In the genomic region with DNA sequence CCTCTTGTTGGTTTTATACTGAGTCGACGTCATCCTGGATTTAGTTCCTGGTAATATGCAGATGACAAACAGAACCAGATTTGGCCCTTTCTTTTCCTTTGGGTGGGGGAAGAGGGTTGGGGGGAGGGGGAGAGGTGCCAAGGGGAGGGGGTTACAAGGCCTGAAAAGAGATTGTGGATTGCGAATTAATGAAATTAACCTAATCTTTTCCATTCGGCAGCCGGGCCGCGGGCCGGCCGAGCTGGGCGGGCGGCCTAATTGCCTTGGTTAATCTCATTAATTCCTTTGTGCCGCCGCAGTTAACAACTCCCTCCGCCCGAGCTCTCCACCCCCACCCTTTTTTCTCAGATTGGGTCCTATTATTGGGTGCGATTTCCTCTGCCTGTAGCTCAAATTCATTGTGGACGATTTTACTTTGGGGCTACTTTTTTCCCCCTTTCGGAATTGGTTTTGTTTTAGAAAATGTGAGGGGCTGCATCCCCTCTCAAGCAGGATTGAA, we compare ENCODE assay signal across 10 cellular contexts. TPM values are rescaled to one million over a fixed set of nuclear protein-coding genes. Genes with fewer than 3 reads are reported as not detected.
A peak's percentile ranks its signal among the peaks of the same experiment; 100 is the strongest.
DNase-seq lines count a peak whose midpoint lies in the region; ATAC-seq and TF ChIP-seq lines count a peak whose summit lies in the region.
"Had no signal": no experiment of that assay in that cellular context is flagged by ENCODE, and none has a peak within 500 bp of the region (broad histone marks: within the 10 kb centered on the region; RNA-seq: fewer than 3 reads in every experiment).

No MANE protein-coding gene starts in this region.

- POLR2A ChIA-PET in MCF 10A (lab: Yijun Ruan, JAX) = no interaction called here

- no peaks in the 10 kb centered on the region for H3K36me3 Mint-ChIP-seq in activated naive CD4-positive, alpha-beta T cell treated with anti-CD3 and anti-CD28 coated beads for 36 hours (ENCODE audit: low read depth)
- H3K36me3 Mint-ChIP-seq in MCF 10A (ENCODE audit: insufficient read depth, unreplicated experiment) (no peaks in the 10 kb centered on the region), memory B cell (no peaks in the 10 kb centered on the region)

- H3K9me3 Mint-ChIP-seq in activated naive CD4-positive, alpha-beta T cell treated with anti-CD3 and anti-CD28 coated beads for 36 hours = no peaks in the 10 kb centered on the region
- H3K9me3 Mint-ChIP-seq in MCF 10A (ENCODE audit: unreplicated experiment) = no peaks in the 10 kb centered on the region
- peaks cover 3% of the 10 kb centered on the region for H3K9me3 Mint-ChIP-seq in memory B cell

- H3K27ac ChIP-seq in tibial artery = no peak overlapping the region

- CTCF ChIA-PET in activated naive CD4-positive, alpha-beta T cell treated with anti-CD3 and anti-CD28 coated beads for 36 hours (lab: Charles Lee) = no interaction called here
- CTCF ChIA-PET in MCF 10A (lab: Yijun Ruan, JAX) = no interaction called here

- ATAC-seq in memory B cell (ENCODE audit: low read depth) = no peak
- no peak for ATAC-seq in GM19467 (IDR thresholded peaks at IDR 0.05; ENCODE audit: unreplicated experiment)
- ATAC-seq in HG03039 (IDR thresholded peaks at IDR 0.05; ENCODE audit: unreplicated experiment) = no peak

- H3K4me1 ChIP-seq in tibial artery = peaks cover 0 to 26% (median 18%) of the 10 kb centered on the region in 4 donors

- H3K4me3 ChIP-seq in tibial artery = peak overlapping the region; percentile 51 to 56
- H3K4me3 ChIP-seq: mucosa of descending colon had no signal

- peaks cover 79% of the 10 kb centered on the region for H3K27me3 Mint-ChIP-seq in activated naive CD4-positive, alpha-beta T cell treated with anti-CD3 and anti-CD28 coated beads for 36 hours (ENCODE audit: low read depth)
- peaks cover 37% of the 10 kb centered on the region for H3K27me3 Mint-ChIP-seq in MCF 10A (ENCODE audit: insufficient read depth, unreplicated experiment)
- peaks cover 20% of the 10 kb centered on the region for H3K27me3 Mint-ChIP-seq in memory B cell

- peak overlapping the region; percentile 50 for H3K4me3 Mint-ChIP-seq in activated naive CD4-positive, alpha-beta T cell treated with anti-CD3 and anti-CD28 coated beads for 36 hours
- peak overlapping the region; percentile 59 for H3K4me3 Mint-ChIP-seq in MCF 10A (ENCODE audit: unreplicated experiment)
- peak overlapping the region; percentile 2 for H3K4me3 Mint-ChIP-seq in memory B cell

- H3K36me3 ChIP-seq in tibial artery = no peaks in the 10 kb centered on the region

- no peak for DNase-seq in activated naive CD4-positive, alpha-beta T cell treated with anti-CD3 and anti-CD28 coated beads for 36 hours
- DNase-seq in activated naive CD4-positive, alpha-beta T cell (lab: John Stamatoyannopoulos, UW) = no peak
- DNase-seq in MCF 10A (ENCODE audit: unreplicated experiment) (no peak), memory B cell (ENCODE audit: low spot score in 2 of 2) (no peak), tibial artery (no peak)
- no peak for DNase-seq in activated effector memory CD4-positive, alpha-beta T cell treated with anti-CD3 and anti-CD28 coated beads, Interleukin-2, amount 50 U/mL, for 16 hours

- H3K9me3 ChIP-seq in tibial artery = no peaks in the 10 kb centered on the region
- H3K9me3 ChIP-seq: mucosa of descending colon had no signal

- peaks cover 3 to 87% of the 10 kb centered on the region in 2 donors for H3K27me3 ChIP-seq in tibial artery

- intact Hi-C loops in activated naive CD4-positive, alpha-beta T cell treated with anti-CD3 and anti-CD28 coated beads for 36 hours (cut with micrococcal nuclease) = loop anchor here (10.0 kb wide), 1 partner anchor 425 kb away; no protein-coding TSS in a partner anchor
- intact Hi-C loops in MCF 10A (cut with micrococcal nuclease) (no loop called here), tibial artery (cut with DNase I; ENCODE audit: low total_unique reads) (no loop called here)

- TF ChIP-seq CTCF in MCF 10A (IDR thresholded peaks at IDR 0.05; ENCODE audit: unreplicated experiment) (no peak), tibial artery (IDR thresholded peaks at IDR 0.05) (no peak)

- H3K27ac Mint-ChIP-seq in activated naive CD4-positive, alpha-beta T cell treated with anti-CD3 and anti-CD28 coated beads for 36 hours = no peak overlapping the region
- no peak overlapping the region for H3K27ac Mint-ChIP-seq in MCF 10A (ENCODE audit: low read depth, unreplicated experiment)
- H3K27ac Mint-ChIP-seq in memory B cell = no peak overlapping the region

- no TSS peak for BruUV-seq in MCF 10A (replicated peaks; lab: Mats Ljungman, UMichigan)

- peaks cover 16% of the 10 kb centered on the region for H3K4me1 Mint-ChIP-seq in activated naive CD4-positive, alpha-beta T cell treated with anti-CD3 and anti-CD28 coated beads for 36 hours (ENCODE audit: low read depth)
- no peaks in the 10 kb centered on the region for H3K4me1 Mint-ChIP-seq in MCF 10A (ENCODE audit: insufficient read depth, unreplicated experiment)
- peaks cover 3% of the 10 kb centered on the region for H3K4me1 Mint-ChIP-seq in memory B cell

RNA-seq across cellular contexts. Expression of gene GSC, which starts 0.4 kb away (rescaled TPM):
- not detected for total RNA-seq in activated naive CD4-positive, alpha-beta T cell treated with anti-CD3 and anti-CD28 coated beads for 36 hours
- not detected in 2 replicates for total RNA-seq in MCF 10A (2022)
- total RNA-seq: mucosa of descending colon; T-helper 2 cell treated with Interferon-gamma antibody and Interleukin-4, amounts not matched to agents 100 ng/mL and 5 ng/mL, for 36 hours had no signal

Comparison
In these comparisons a context has a peak if more than half of its experiments do, and no peak if none do; other contexts are left out.
1. H3K4me3 Mint-ChIP-seq: peak in every context shown above with its lines; median percentile 59 in MCF 10A; 50 in activated naive CD4-positive, alpha-beta T cell treated with anti-CD3 and anti-CD28 coated beads for 36 hours; 2 in memory B cell.